Comparison of ENCODE assay signal across 8 cellular contexts in the genomic region with DNA sequence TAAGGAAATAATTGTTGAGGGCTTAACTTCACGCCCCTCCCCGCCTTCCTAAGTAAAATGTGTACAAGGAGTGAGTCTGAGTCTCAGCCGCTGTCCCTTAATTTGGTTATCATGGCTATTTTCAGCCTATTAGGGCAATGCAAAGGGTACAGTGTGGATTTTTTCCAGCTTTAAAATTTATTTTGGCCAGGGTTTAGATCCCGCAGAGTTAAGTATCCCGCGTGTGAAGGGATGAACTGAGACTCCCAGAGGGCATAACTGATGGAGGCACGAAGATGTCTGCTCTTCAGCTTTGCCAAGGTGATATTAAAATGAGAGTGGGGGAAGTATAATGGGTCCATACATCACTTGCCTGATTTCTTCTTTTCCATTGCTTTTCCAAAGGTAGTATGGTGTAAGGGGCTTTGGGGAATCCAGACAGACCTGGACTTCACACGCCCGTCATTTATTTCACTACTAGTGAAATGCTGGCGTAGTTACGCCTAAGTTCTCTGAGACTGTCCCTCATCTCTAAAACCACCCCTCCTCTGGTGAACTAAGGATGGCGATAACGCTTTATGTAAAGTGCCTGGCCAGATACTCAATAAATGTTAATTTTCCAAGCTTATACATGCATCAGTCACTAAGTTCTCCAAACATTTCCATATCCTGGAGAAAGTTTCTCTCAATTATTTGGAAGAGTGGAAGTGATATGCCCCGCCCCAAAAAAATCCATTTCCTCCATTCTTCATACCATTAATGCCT. TPM values are rescaled to one million over a fixed set of nuclear protein-coding genes. Genes with fewer than 3 reads are reported as not detected.
DNase-seq lines count a peak whose midpoint lies in the region; ATAC-seq and TF ChIP-seq lines count a peak whose summit lies in the region.

No MANE protein-coding gene starts in this region.

- H3K27me3 ChIP-seq in left ventricle myocardium inferior (ENCODE audit: low read depth): no peaks in the 10 kb centered on the region
- no peaks in the 10 kb centered on the region for H3K27me3 ChIP-seq in brain microvascular endothelial cell (replicated peaks)
- H3K27me3 ChIP-seq in mucosa of rectum (ENCODE audit: control insufficient read depth in 2 of 2, insufficient read depth in 2 of 2, low read length in 2 of 2): peaks cover 13 to 26% of the 10 kb centered on the region in 2 donors
- H3K27me3 ChIP-seq in aorta (ENCODE audit: control insufficient read depth in 1 of 2, insufficient read depth in 2 of 2, low read length in 1 of 2): no peaks in the 10 kb centered on the region

- H3K4me1 ChIP-seq in left ventricle myocardium inferior: peaks cover 78% of the 10 kb centered on the region
- H3K4me1 ChIP-seq in mucosa of rectum (ENCODE audit: control insufficient read depth in 2 of 2, insufficient read depth in 2 of 2, low read length in 2 of 2): peaks cover 9 to 10% of the 10 kb centered on the region in 2 donors
- H3K4me1 ChIP-seq in aorta (ENCODE audit: control insufficient read depth in 1 of 2, insufficient read depth in 2 of 2, low read length in 2 of 2): no peaks in the 10 kb centered on the region

- H3K27ac ChIP-seq in left ventricle myocardium inferior (replicated peaks) (peak overlapping the region; percentile 92), brain microvascular endothelial cell (no peak overlapping the region), mucosa of rectum (ENCODE audit: low read depth in 2 of 2, low read length in 2 of 2) (peak overlapping the region; percentile 77 to 79), aorta (ENCODE audit: low read depth in 1 of 2, low read length in 2 of 2) (peak overlapping the region in 1 of 2 donors; percentile 84)

- peak overlapping the region; percentile 96 for H3K4me3 ChIP-seq in left ventricle myocardium inferior
- peak overlapping the region; percentile 87 for H3K4me3 ChIP-seq in brain microvascular endothelial cell (ENCODE audit: low read depth, low read length)
- H3K4me3 ChIP-seq in mucosa of rectum (ENCODE audit: low read length in 2 of 2): peak overlapping the region; percentile 89 to 91
- H3K4me3 ChIP-seq in aorta (ENCODE audit: low read length in 2 of 2): peak overlapping the region; percentile 75 to 88

- DNase-seq in left ventricle myocardium inferior: no peak
- DNase-seq in left ventricle myocardium superior: no peak
- no peak for DNase-seq in brain microvascular endothelial cell
- DNase-seq in aorta: no peak
- DNase-seq in LoVo (ENCODE audit: low spot score): no peak

- intact Hi-C loops in left ventricle myocardium inferior (cut with micrococcal nuclease): no loop called here
- intact Hi-C loops in left ventricle myocardium superior (cut with micrococcal nuclease): no loop called here
- intact Hi-C loops in aorta (cut with DNase I): loop anchor here in 1 of 2 donors (2.0 kb wide), 1 partner anchor 72 kb away; no protein-coding TSS in a partner anchor

- 42 to 48% methylated on average over 14 of the region's 14 CpGs for WGBS in aorta, 2 donors

- H3K9me3 ChIP-seq in left ventricle myocardium inferior (replicated peaks) (no peaks in the 10 kb centered on the region), mucosa of rectum (ENCODE audit: control insufficient read depth in 2 of 2, low read length in 2 of 2) (no peaks in the 10 kb centered on the region), aorta (ENCODE audit: control insufficient read depth, low read length) (no peaks in the 10 kb centered on the region)

- ATAC-seq in left ventricle myocardium superior (no peak), aorta (ENCODE audit: low FRiP score) (no peak), HG03280 (IDR thresholded peaks at IDR 0.05; ENCODE audit: unreplicated experiment) (no peak), GM19455 (IDR thresholded peaks at IDR 0.05; ENCODE audit: unreplicated experiment) (no peak)

- in situ Hi-C loops in brain microvascular endothelial cell (cut with HindIII; ENCODE audit: low pct_ligation_motif_present, low sequenced_read_pairs): no loop called here

- H3K9ac ChIP-seq in mucosa of rectum (ENCODE audit: low read depth in 1 of 2, low read length in 2 of 2): peak overlapping the region; percentile 77 to 86

- TF ChIP-seq CTCF in left ventricle myocardium inferior (IDR thresholded peaks at IDR 0.05; ENCODE audit: borderline replicate concordance) (no peak), brain microvascular endothelial cell (IDR thresholded peaks at IDR 0.05; ENCODE audit: low read depth, low read length, missing control alignments) (no peak)

- H3K36me3 ChIP-seq in left ventricle myocardium inferior (peaks cover 4% of the 10 kb centered on the region), brain microvascular endothelial cell (replicated peaks) (no peaks in the 10 kb centered on the region), mucosa of rectum (ENCODE audit: control insufficient read depth in 2 of 2, insufficient read depth in 2 of 2, low read length in 2 of 2) (peaks cover 0 to 7% of the 10 kb centered on the region in 2 donors), aorta (ENCODE audit: control insufficient read depth in 1 of 2, insufficient read depth in 2 of 2, low read length in 1 of 2) (no peaks in the 10 kb centered on the region)

RNA-seq across cellular contexts. Expression of a gene that starts 0.9 kb away (rescaled TPM):
- total RNA-seq in left ventricle myocardium inferior: 49.8 TPM
- total RNA-seq in left ventricle myocardium superior: 53.3 TPM
- 10 to 100 TPM; 33.7 to 35.8 TPM for total RNA-seq in aorta
- 10 to 100 TPM; 17.8 to 28.2 TPM for polyA plus RNA-seq in aorta

RNA-seq across cellular contexts. Expression of a gene that starts 39.0 kb away (rescaled TPM):
- total RNA-seq in left ventricle myocardium inferior (789 TPM), left ventricle myocardium superior (814 TPM), aorta (100 to 1,000 TPM; 665 to 881 TPM)
- polyA plus RNA-seq in aorta: 100 to 1,000 TPM; 213 to 543 TPM
